In genomic region chr6:167711784-167712183, GRCh38 we compare ENCODE assay signal across 18 cellular contexts.
"Had no signal": no experiment of that assay in that cellular context is flagged by ENCODE, and none has a peak within 500 bp of the region (broad histone marks: within the 10 kb centered on the region; RNA-seq: fewer than 3 reads in every experiment).

No MANE protein-coding gene starts in this region.

- DNase-seq: activated CD4-positive, alpha-beta T cell treated with anti-CD3 and anti-CD28 coated beads for 48 hours; activated CD4-positive, CD25-positive, alpha-beta regulatory T cell; activated CD8-positive, alpha-beta memory T cell treated with anti-CD3 and anti-CD28 coated beads, Interleukin-2, amount 50 U/mL, for 48 hours; activated gamma-delta T cell; activated T-cell treated with anti-CD3 and anti-CD28 coated beads, Interleukin-2, amount 50 U/mL, for 48 hours; foreskin fibroblast; hippocampal formation; mammary epithelial cell; midbrain; naive thymus-derived CD4-positive, alpha-beta T cell; SIG-M5; T1000 had no signal

- H3K36me3 Mint-ChIP-seq: activated naive CD4-positive, alpha-beta T cell treated with anti-CD3 and anti-CD28 coated beads, Interleukin-2, amount 50 U/mL, for 24 hours; naive thymus-derived CD4-positive, alpha-beta T cell had no signal

- ATAC-seq: naive thymus-derived CD4-positive, alpha-beta T cell had no signal

- H3K9me3 Mint-ChIP-seq: activated naive CD4-positive, alpha-beta T cell treated with anti-CD3 and anti-CD28 coated beads, Interleukin-2, amount 50 U/mL, for 24 hours; dendritic cell treated with granulocyte-macrophage colony-stimulating factor and Interleukin-4, amounts not matched to agents 40 ng/mL and 50 ng/mL, for 4 days; stimulated activated naive CD8-positive, alpha-beta T cell treated with anti-CD3 and anti-CD28 coated beads, Interleukin-15, Interleukin-2, amounts not matched to agents 100 ng/mL and 50 ng/mL, for 24 hours had no signal

- H3K4me3 ChIP-seq: adrenal gland, tibial nerve had no signal

- H3K27me3 ChIP-seq: tibial nerve had no signal

- H3K9me3 ChIP-seq: adrenal gland, tibial nerve had no signal

- H3K4me1 ChIP-seq: adrenal gland, tibial nerve had no signal

- H3K36me3 ChIP-seq: adrenal gland, tibial nerve had no signal

- H3K27ac ChIP-seq: adrenal gland, epithelial cell of prostate had no signal

- H3K27ac Mint-ChIP-seq: activated naive CD4-positive, alpha-beta T cell treated with anti-CD3 and anti-CD28 coated beads, Interleukin-2, amount 50 U/mL, for 24 hours; dendritic cell treated with granulocyte-macrophage colony-stimulating factor and Interleukin-4, amounts not matched to agents 40 ng/mL and 50 ng/mL, for 4 days; stimulated activated naive CD8-positive, alpha-beta T cell treated with anti-CD3 and anti-CD28 coated beads, Interleukin-15, Interleukin-2, amounts not matched to agents 100 ng/mL and 50 ng/mL, for 24 hours had no signal

- H3K4me3 Mint-ChIP-seq: activated naive CD4-positive, alpha-beta T cell treated with anti-CD3 and anti-CD28 coated beads, Interleukin-2, amount 50 U/mL, for 24 hours; dendritic cell treated with granulocyte-macrophage colony-stimulating factor and Interleukin-4, amounts not matched to agents 40 ng/mL and 50 ng/mL, for 4 days; naive thymus-derived CD4-positive, alpha-beta T cell; stimulated activated naive CD8-positive, alpha-beta T cell treated with anti-CD3 and anti-CD28 coated beads, Interleukin-15, Interleukin-2, amounts not matched to agents 100 ng/mL and 50 ng/mL, for 24 hours had no signal
